In genomic region chr7:25694690-25695089, GRCh38 we compare ENCODE assay signal across 30 cellular contexts.
A peak's percentile ranks its signal among the peaks of the same experiment; 100 is the strongest.
DNase-seq lines count a peak whose midpoint lies in the region; ATAC-seq, FAIRE-seq and TF ChIP-seq lines count a peak whose summit lies in the region.
"Had no signal": no experiment of that assay in that cellular context is flagged by ENCODE, and none has a peak within 500 bp of the region (broad histone marks: within the 10 kb centered on the region; RNA-seq: fewer than 3 reads in every experiment).

No MANE protein-coding gene starts in this region.

- no peaks in the 10 kb centered on the region for H3K9me3 ChIP-seq in HUES48 (ENCODE audit: control insufficient read depth, insufficient read depth, low read length)
- H3K9me3 ChIP-seq in iPS-20b (ENCODE audit: insufficient read depth, low read depth, low read length), result no peaks in the 10 kb centered on the region
- H3K9me3 ChIP-seq in skeletal muscle tissue (ENCODE audit: control insufficient read depth in 3 of 3, low read length in 3 of 3), result no peaks in the 10 kb centered on the region
- H3K9me3 ChIP-seq: adrenal gland, spleen had no signal

- peak; percentile 59 for FAIRE-seq in endometrium (lab: Jason Lieb, UNC)
- FAIRE-seq: GM12891 had no signal

- H3K9ac ChIP-seq in HUES48 (ENCODE audit: low read depth, low read length) (no peak overlapping the region), iPS-20b (ENCODE audit: low read depth, low read length) (peak overlapping the region; percentile 52; the same call in 1 of the 2 replicates), skeletal muscle tissue (ENCODE audit: low read depth in 1 of 3, low read length in 3 of 3) (no peak overlapping the region)

- DNase-seq in middle frontal gyrus (ENCODE audit: extremely low spot score, low spot score) (no peak), omental fat pad (ENCODE audit: low spot score) (no peak), midbrain (lab: John Stamatoyannopoulos, UW) (no peak), NCI-H510A (lab: John Stamatoyannopoulos, UW) (no peak)
- DNase-seq: activated CD4-positive, alpha-beta T cell treated with anti-CD3 and anti-CD28 coated beads for 36 hours; activated CD8-positive, alpha-beta memory T cell treated with anti-CD3 and anti-CD28 coated beads for 24 hours; activated naive CD4-positive, alpha-beta T cell; activated T-cell treated with anti-CD3 and anti-CD28 coated beads, Interleukin-2, amount 50 U/mL, for 24 hours; adrenal gland; COR-L47; dermis blood vessel endothelial cell; DMS79 treated with DMSO at 0.1 percent for 48 hours; foreskin keratinocyte; HFFc6; hypothalamus; naive thymus-derived CD8-positive, alpha-beta T cell; NCI-H1092; NCI-H2029; NCI-H226; PC-3; SIG-M5; spleen; stimulated activated CD4-positive, alpha-beta T cell treated with anti-CD3 and anti-CD28 coated beads, Interleukin-4, amount 100 ng/mL, for 4 hours; T-cell; trophoblast cell had no signal

- H3K27me3 ChIP-seq in HUES48 (ENCODE audit: control insufficient read depth, insufficient read depth, low read length) (no peaks in the 10 kb centered on the region), iPS-20b (ENCODE audit: insufficient read depth, low read length) (no peaks in the 10 kb centered on the region), skeletal muscle tissue (ENCODE audit: control insufficient read depth in 3 of 3, insufficient read depth in 3 of 3, low read length in 3 of 3) (no peaks in the 10 kb centered on the region)
- H3K27me3 ChIP-seq: adrenal gland, spleen had no signal

- H3K4me1 ChIP-seq in HUES48 (ENCODE audit: control insufficient read depth, insufficient read depth, low read length), result peaks cover 28% of the 10 kb centered on the region
- H3K4me1 ChIP-seq in iPS-20b (ENCODE audit: insufficient read depth, low read length), result peaks cover 14% of the 10 kb centered on the region; the same call in 1 of the 2 replicates
- H3K4me1 ChIP-seq in skeletal muscle tissue (ENCODE audit: control insufficient read depth in 3 of 3, insufficient read depth in 3 of 3, low read length in 3 of 3), result peaks cover 0 to 5% (median 4%) of the 10 kb centered on the region in 3 donors
- H3K4me1 ChIP-seq: adrenal gland, foreskin keratinocyte, spleen had no signal

- ATAC-seq in omental fat pad (ENCODE audit: low FRiP score), result no peak
- ATAC-seq: activated CD4-positive, alpha-beta T cell treated with anti-CD3 and anti-CD28 coated beads for 36 hours; foreskin keratinocyte; naive thymus-derived CD8-positive, alpha-beta T cell; PC-3; T-cell had no signal

- H3K27ac ChIP-seq in HUES48 (ENCODE audit: low read depth, low read length), result peak overlapping the region; percentile 88
- peak overlapping the region; percentile 54 for H3K27ac ChIP-seq in iPS-20b (ENCODE audit: low read length)
- H3K27ac ChIP-seq in skeletal muscle tissue (ENCODE audit: low read depth, low read length), result peak overlapping the region; percentile 17
- H3K27ac ChIP-seq: adrenal gland, foreskin keratinocyte had no signal

- TF ChIP-seq CTCF in omental fat pad (IDR thresholded peaks at IDR 0.05), result no peak

- H3K36me3 ChIP-seq in HUES48 (ENCODE audit: control insufficient read depth, insufficient read depth, low read length) (no peaks in the 10 kb centered on the region), iPS-20b (ENCODE audit: insufficient read depth, low read depth, low read length) (no peaks in the 10 kb centered on the region), skeletal muscle tissue (ENCODE audit: control insufficient read depth in 3 of 3, insufficient read depth in 3 of 3, low read length in 3 of 3) (no peaks in the 10 kb centered on the region)
- H3K36me3 ChIP-seq: adrenal gland, spleen had no signal

- H3K4me3 ChIP-seq in HUES48 (ENCODE audit: low read depth, low read length) (no peak overlapping the region), iPS-20b (ENCODE audit: low read length) (peak overlapping the region; percentile 40; the same call in 1 of the 2 replicates), skeletal muscle tissue (ENCODE audit: low read length in 3 of 3) (no peak overlapping the region)
- H3K4me3 ChIP-seq: adrenal gland, spleen had no signal

Comparison
In these comparisons a context has a peak if more than half of its experiments do, and no peak if none do; other contexts are left out.
1. H3K27ac ChIP-seq: peak in every context shown above with its lines; median percentile 88 in HUES48; 54 in iPS-20b; 17 in skeletal muscle tissue.